Comparison of ENCODE assay signal across 8 cellular contexts in the genomic region with DNA sequence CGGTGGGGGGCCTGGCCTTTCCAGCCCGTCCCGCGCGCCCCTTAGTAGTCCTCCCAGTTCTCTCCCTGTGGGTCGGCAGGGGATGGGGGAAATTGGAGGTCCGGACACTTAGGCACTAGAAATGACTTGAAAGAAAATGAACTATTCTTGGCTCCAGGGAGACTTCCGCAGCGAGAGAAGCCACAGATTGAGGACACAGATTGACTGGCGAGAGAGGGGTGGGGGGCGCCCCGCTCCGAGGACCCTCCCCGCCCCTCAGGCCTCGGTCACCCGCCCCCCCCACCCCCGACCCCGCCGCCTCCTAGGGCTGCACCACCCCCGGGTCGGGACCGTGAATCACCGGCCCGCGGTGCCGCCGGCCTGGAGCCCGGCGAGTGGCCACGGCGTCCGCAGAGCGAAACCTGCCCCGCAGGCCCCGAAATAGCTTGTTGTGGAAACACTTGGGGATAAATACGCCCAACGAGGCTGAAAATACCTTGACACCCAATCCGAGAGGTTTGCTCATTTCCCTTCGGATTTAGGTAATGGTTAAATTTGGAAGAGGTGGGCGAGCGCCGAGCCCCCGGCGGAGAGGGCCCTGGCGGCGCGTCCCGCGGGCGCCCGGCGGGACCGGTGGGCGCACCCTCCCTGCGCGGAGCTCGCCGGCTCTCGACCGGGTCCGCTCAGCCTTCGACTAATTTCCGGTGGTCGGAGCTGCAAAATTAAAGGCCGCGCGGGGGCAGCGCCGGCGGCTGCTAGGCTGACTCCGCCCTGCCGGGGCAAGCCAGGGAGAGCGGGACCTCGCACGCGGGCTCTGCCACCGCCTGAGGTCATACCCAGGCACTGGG. TPM values are rescaled to one million over a fixed set of nuclear protein-coding genes. Genes with fewer than 3 reads are reported as not detected.
DNase-seq lines count a peak whose midpoint lies in the region; ATAC-seq and TF ChIP-seq lines count a peak whose summit lies in the region.

A gene (minus strand): TSS at position 675 of the 827 bp plus-strand sequence. CDS start 3,438 bp downstream, outside the sequence.

- peak; percentile 23 for ATAC-seq in HG02588 (IDR thresholded peaks at IDR 0.05; ENCODE audit: unreplicated experiment)

- peak within 1 kb of the TSS; percentile 99 for H3K4me3 Mint-ChIP-seq in activated T-helper 2 cell treated with anti-CD3 and anti-CD28 coated beads, Interferon-gamma antibody, Interleukin-2, Interleukin-4, amounts not matched to agents 10 μg/mL and 5 μg/mL and 100 μg/mL, durations not matched to agents 14 hours and 24 hours and 36 hours (ENCODE audit: low read depth)

- H3K36me3 ChIP-seq in left ventricle myocardium inferior: no peaks in the 10 kb centered on the region
- H3K36me3 ChIP-seq in skeletal muscle tissue (ENCODE audit: control insufficient read depth in 3 of 3, insufficient read depth in 3 of 3, low read length in 3 of 3): no peaks in the 10 kb centered on the region

- no peak for TF ChIP-seq CTCF in left ventricle myocardium inferior (IDR thresholded peaks at IDR 0.05; ENCODE audit: borderline replicate concordance)

- H3K27me3 Mint-ChIP-seq in activated T-helper 2 cell treated with anti-CD3 and anti-CD28 coated beads, Interferon-gamma antibody, Interleukin-2, Interleukin-4, amounts not matched to agents 10 μg/mL and 5 μg/mL and 100 μg/mL, durations not matched to agents 14 hours and 24 hours and 36 hours (ENCODE audit: low read depth): no peaks in the 10 kb centered on the region

- H3K4me1 ChIP-seq in left ventricle myocardium inferior (peaks cover 55% of the 10 kb centered on the region), skeletal muscle tissue (ENCODE audit: control insufficient read depth in 3 of 3, insufficient read depth in 3 of 3, low read length in 3 of 3) (peaks cover 41 to 45% (median 42%) of the 10 kb centered on the region in 3 donors)

- peaks cover 47% of the 10 kb centered on the region for H3K36me3 Mint-ChIP-seq in activated T-helper 2 cell treated with anti-CD3 and anti-CD28 coated beads, Interferon-gamma antibody, Interleukin-2, Interleukin-4, amounts not matched to agents 10 μg/mL and 5 μg/mL and 100 μg/mL, durations not matched to agents 14 hours and 24 hours and 36 hours (ENCODE audit: low read depth)

- H3K9me3 ChIP-seq in left ventricle myocardium inferior (replicated peaks) (no peaks in the 10 kb centered on the region), skeletal muscle tissue (ENCODE audit: control insufficient read depth in 3 of 3, low read length in 3 of 3) (no peaks in the 10 kb centered on the region)

- intact Hi-C loops in activated T-helper 2 cell treated with anti-CD3 and anti-CD28 coated beads, Interferon-gamma antibody, Interleukin-2, Interleukin-4, amounts not matched to agents 10 μg/mL and 5 μg/mL and 100 μg/mL, durations not matched to agents 14 hours and 24 hours and 36 hours (cut with micrococcal nuclease): loop anchor here (1.0 to 10.0 kb wide), 5 partner anchors 10 to 292 kb away; no protein-coding TSS in a partner anchor
- intact Hi-C loops in left ventricle myocardium inferior (cut with micrococcal nuclease) (no loop called here), head of caudate nucleus (cut with DNase I) (no loop called here)

- peak within 1 kb of the TSS in 2 of 3 donors; percentile 16 to 32 for H3K9ac ChIP-seq in skeletal muscle tissue (ENCODE audit: low read depth in 1 of 3, low read length in 3 of 3)

- H3K27me3 ChIP-seq in left ventricle myocardium inferior (ENCODE audit: low read depth) (peaks cover 83% of the 10 kb centered on the region), skeletal muscle tissue (ENCODE audit: control insufficient read depth in 3 of 3, insufficient read depth in 3 of 3, low read length in 3 of 3) (peaks cover 59 to 68% (median 66%) of the 10 kb centered on the region in 3 donors)

- H3K9me3 Mint-ChIP-seq in activated T-helper 2 cell treated with anti-CD3 and anti-CD28 coated beads, Interferon-gamma antibody, Interleukin-2, Interleukin-4, amounts not matched to agents 10 μg/mL and 5 μg/mL and 100 μg/mL, durations not matched to agents 14 hours and 24 hours and 36 hours: no peaks in the 10 kb centered on the region

- peak; percentile 60 for TF ChIP-seq POLR2A in GM15510 (IDR thresholded peaks at IDR 0.05; ENCODE audit: borderline replicate concordance, extremely low read depth, insufficient read length)

- H3K27ac Mint-ChIP-seq in activated T-helper 2 cell treated with anti-CD3 and anti-CD28 coated beads, Interferon-gamma antibody, Interleukin-2, Interleukin-4, amounts not matched to agents 10 μg/mL and 5 μg/mL and 100 μg/mL, durations not matched to agents 14 hours and 24 hours and 36 hours: peak within 1 kb of the TSS; percentile 97

- H3K4me1 Mint-ChIP-seq in activated T-helper 2 cell treated with anti-CD3 and anti-CD28 coated beads, Interferon-gamma antibody, Interleukin-2, Interleukin-4, amounts not matched to agents 10 μg/mL and 5 μg/mL and 100 μg/mL, durations not matched to agents 14 hours and 24 hours and 36 hours (ENCODE audit: low read depth): peaks cover 27% of the 10 kb centered on the region

- H3K4me3 ChIP-seq in left ventricle myocardium inferior: peak within 1 kb of the TSS; percentile 69
- peak within 1 kb of the TSS; percentile 54 to 60 (median 59) for H3K4me3 ChIP-seq in skeletal muscle tissue (ENCODE audit: low read length in 3 of 3)

- H3K27ac ChIP-seq in left ventricle myocardium inferior (replicated peaks) (no peak within 1 kb of the TSS), skeletal muscle tissue (ENCODE audit: low read depth, low read length) (no peak within 1 kb of the TSS)

- DNase-seq in NOMO-1 treated with DMSO at 0.1 percent for 48 hours (lab: John Stamatoyannopoulos, UW; ENCODE audit: unreplicated experiment) (peak; percentile 85), left ventricle myocardium inferior (peak; percentile 29), head of caudate nucleus (no peak), NCI-H2196 (lab: John Stamatoyannopoulos, UW; ENCODE audit: unreplicated experiment) (no peak)
- DNase-seq in activated T-helper 2 cell treated with anti-CD3 and anti-CD28 coated beads, Interferon-gamma antibody, Interleukin-2, Interleukin-4, amounts not matched to agents 10 μg/mL and 5 μg/mL and 100 μg/mL, durations not matched to agents 14 hours and 24 hours and 36 hours (ENCODE audit: low spot score): peak; percentile 79

RNA-seq across cellular contexts. Expression of the gene that starts here (rescaled TPM):
- total RNA-seq in activated T-helper 2 cell treated with anti-CD3 and anti-CD28 coated beads, Interferon-gamma antibody, Interleukin-2, Interleukin-4, amounts not matched to agents 10 μg/mL and 5 μg/mL and 100 μg/mL, durations not matched to agents 14 hours and 24 hours and 36 hours: 93.8 and 99.4 TPM in 2 replicates
- 0.25 TPM for total RNA-seq in left ventricle myocardium inferior
- total RNA-seq in skeletal muscle tissue: 0.52 TPM

Comparison
In these comparisons a context has a peak if more than half of its experiments do, and no peak if none do; other contexts are left out.
1. RNA of the gene that starts here (total RNA-seq): 93.8 to 99.4 TPM in activated T-helper 2 cell treated with anti-CD3 and anti-CD28 coated beads, Interferon-gamma antibody, Interleukin-2, Interleukin-4, amounts not matched to agents 10 μg/mL and 5 μg/mL and 100 μg/mL, durations not matched to agents 14 hours and 24 hours and 36 hours; 0.52 TPM in skeletal muscle tissue (single experiment) and 0.25 TPM in left ventricle myocardium inferior (single experiment); every median in the first group is over 10 times any median in the second.
2. Peak in DNase-seq and H3K4me3 ChIP-seq in left ventricle myocardium inferior; RNA of the gene not detected or under 1 TPM.
3. DNase-seq: peak in NOMO-1 treated with DMSO at 0.1 percent for 48 hours (single experiment) and activated T-helper 2 cell treated with anti-CD3 and anti-CD28 coated beads, Interferon-gamma antibody, Interleukin-2, Interleukin-4, amounts not matched to agents 10 μg/mL and 5 μg/mL and 100 μg/mL, durations not matched to agents 14 hours and 24 hours and 36 hours (single experiment); none in head of caudate nucleus (0 of 42) and NCI-H2196 (single experiment).